Comparison of ENCODE assay signal across 8 cellular contexts in the genomic region with DNA sequence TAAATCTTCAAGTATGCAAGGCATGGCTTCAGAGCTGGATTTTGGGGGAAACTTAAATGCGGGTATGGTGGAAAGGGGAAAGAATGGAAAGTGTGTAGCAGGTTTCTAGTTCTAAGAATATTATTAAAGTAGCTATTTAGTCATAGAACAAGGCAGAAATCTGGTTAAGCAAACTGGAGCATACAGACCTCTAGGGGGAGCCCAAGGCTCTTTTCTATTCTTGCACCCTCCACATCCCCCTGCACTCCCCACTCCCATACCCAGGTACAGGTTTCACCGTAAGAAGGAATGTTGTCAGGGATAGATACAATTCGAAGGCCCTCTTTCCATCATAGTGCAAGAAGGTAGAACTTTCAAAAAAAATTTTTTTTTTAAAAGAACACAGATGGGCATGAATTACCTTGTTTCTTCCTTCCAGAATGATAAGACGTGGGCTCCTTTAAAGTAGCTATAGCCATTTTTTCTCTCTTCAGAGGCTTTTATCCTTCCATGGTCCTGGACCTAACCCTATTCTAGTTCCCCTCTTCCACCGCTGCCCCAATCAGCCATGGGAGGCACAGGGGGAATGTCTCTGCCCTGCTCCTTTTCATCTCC. TPM values are rescaled to one million over a fixed set of nuclear protein-coding genes. Genes with fewer than 3 reads are reported as not detected.
A peak's percentile ranks its signal among the peaks of the same experiment; 100 is the strongest.
DNase-seq lines count a peak whose midpoint lies in the region; ATAC-seq and TF ChIP-seq lines count a peak whose summit lies in the region.

No MANE protein-coding gene starts in this region.

- H3K4me3 ChIP-seq in mammary epithelial cell (replicated peaks in 1 of 3; ENCODE audit: insufficient read depth in 1 of 3, low read depth in 2 of 3, low read length in 3 of 3) (no peak overlapping the region), gastrocnemius medialis (no peak overlapping the region)

- POLR2A ChIA-PET in CD4-positive, alpha-beta T cell (lab: Charles Lee) = no interaction called here

- H3K27me3 ChIP-seq in mammary epithelial cell (ENCODE audit: insufficient read depth, low read length) (no peaks in the 10 kb centered on the region), gastrocnemius medialis (no peaks in the 10 kb centered on the region)
- peaks cover 19% of the 10 kb centered on the region for H3K27me3 ChIP-seq in CD4-positive, alpha-beta T cell (ENCODE audit: control insufficient read depth, insufficient read depth, low read length)

- dilution Hi-C loops in mammary epithelial cell (cut with HindIII; ENCODE audit: low sequenced_read_pairs) = no loop called here

- H3K36me3 Mint-ChIP-seq in mesothelial cell of epicardium = no peaks in the 10 kb centered on the region
- H3K36me3 Mint-ChIP-seq in CD4-positive, alpha-beta T cell (ENCODE audit: low read depth) = no peaks in the 10 kb centered on the region

- in situ Hi-C loops in mammary epithelial cell (cut with MboI; ENCODE audit: low sequenced_read_pairs in 2 of 2) (loop anchor here (10.0 to 25.0 kb wide), 3 partner anchors 135 to 527 kb away; no protein-coding TSS in a partner anchor), gastrocnemius medialis (cut with MboI; ENCODE audit: low sequenced_read_pairs in 4 of 4) (no loop called here)

- no peaks in the 10 kb centered on the region for H3K9me3 ChIP-seq in mammary epithelial cell (replicated peaks; ENCODE audit: insufficient read depth, low read length)
- no peaks in the 10 kb centered on the region for H3K9me3 ChIP-seq in gastrocnemius medialis
- no peaks in the 10 kb centered on the region for H3K9me3 ChIP-seq in CD4-positive, alpha-beta T cell (ENCODE audit: control insufficient read depth, low read length)

- intact Hi-C loops in mammary epithelial cell (cut with micrococcal nuclease) = loop anchor here (1.0 to 5.0 kb wide), 5 partner anchors 129 to 608 kb away; no protein-coding TSS in a partner anchor
- intact Hi-C loops in gastrocnemius medialis (cut with DNase I; ENCODE audit: low total_unique reads) = loop anchor here (5.0 kb wide), 1 partner anchor 262 kb away; no protein-coding TSS in a partner anchor
- intact Hi-C loops in CD4-positive, alpha-beta T cell (cut with DNase I, micrococcal nuclease) = no loop called here

- CTCF ChIA-PET in mammary epithelial cell (lab: Charles Lee; ENCODE audit: low non-redundant PET) = interaction anchor here (0.5 to 1.4 kb wide), 6 partner anchors 20 to 188 kb away, joined by 3 to 39 read pairs (median 4); no protein-coding TSS in a partner anchor
- CTCF ChIA-PET in CD4-positive, alpha-beta T cell (lab: Charles Lee) = interaction anchor here (0.6 kb wide), 1 partner anchor 296 kb away, joined by 3 read pairs; no protein-coding TSS in a partner anchor

- H3K4me1 ChIP-seq in mammary epithelial cell (ENCODE audit: insufficient read depth, low read length) (no peaks in the 10 kb centered on the region), gastrocnemius medialis (no peaks in the 10 kb centered on the region)

- TF ChIP-seq CTCF in mammary epithelial cell (conservative IDR thresholded peaks at IDR 0.05 in 1 of 2, IDR thresholded peaks at IDR 0.05 in 1 of 2; ENCODE audit: extremely low read depth in 1 of 2, insufficient read depth in 1 of 2, low read depth in 1 of 2, low read length in 2 of 2) (peak; percentile 59 to 82), mesothelial cell of epicardium (IDR thresholded peaks at IDR 0.05; ENCODE audit: unreplicated experiment) (peak; percentile 22), gastrocnemius medialis (IDR thresholded peaks at IDR 0.05 in 4 of 5, conservative IDR thresholded peaks at IDR 0.05 in 1 of 5) (peak in 2 of 5 experiments; percentile 33 to 46)
- no peak for TF ChIP-seq CTCF in CD4-positive, alpha-beta T cell (IDR thresholded peaks at IDR 0.05)

- H3K27ac ChIP-seq in mammary epithelial cell (ENCODE audit: insufficient read depth, low read depth, low read length) (no peak overlapping the region), gastrocnemius medialis (no peak overlapping the region)
- no peak overlapping the region for H3K27ac ChIP-seq in CD4-positive, alpha-beta T cell (ENCODE audit: low read depth, low read length)

- H3K79me2 ChIP-seq in mammary epithelial cell (ENCODE audit: insufficient read depth, low read length) = no peaks in the 10 kb centered on the region

- peaks cover 5% of the 10 kb centered on the region for H3K4me1 Mint-ChIP-seq in mesothelial cell of epicardium
- no peaks in the 10 kb centered on the region for H3K4me1 Mint-ChIP-seq in CD4-positive, alpha-beta T cell (ENCODE audit: low read depth)

- H3K4me3 Mint-ChIP-seq in mesothelial cell of epicardium = no peak overlapping the region
- no peak overlapping the region for H3K4me3 Mint-ChIP-seq in CD4-positive, alpha-beta T cell

- H3K9me3 Mint-ChIP-seq in mesothelial cell of epicardium = no peaks in the 10 kb centered on the region
- no peaks in the 10 kb centered on the region for H3K9me3 Mint-ChIP-seq in CD4-positive, alpha-beta T cell

- ATAC-seq in GM18858 (IDR thresholded peaks at IDR 0.05; ENCODE audit: unreplicated experiment) (peak; percentile 62), HG03108 (IDR thresholded peaks at IDR 0.05; ENCODE audit: unreplicated experiment) (peak; percentile 69), gastrocnemius medialis (no peak)
- no peak for ATAC-seq in CD4-positive, alpha-beta T cell (ENCODE audit: poor library complexity)

- no peaks in the 10 kb centered on the region for H3K36me3 ChIP-seq in mammary epithelial cell (ENCODE audit: insufficient read depth, low read length)
- no peaks in the 10 kb centered on the region for H3K36me3 ChIP-seq in gastrocnemius medialis

- H3K27ac Mint-ChIP-seq in mesothelial cell of epicardium = no peak overlapping the region
- no peak overlapping the region for H3K27ac Mint-ChIP-seq in CD4-positive, alpha-beta T cell

- H4K20me1 ChIP-seq in mammary epithelial cell (ENCODE audit: insufficient read depth, low read length) = no peaks in the 10 kb centered on the region

- H3K9ac ChIP-seq in mammary epithelial cell (ENCODE audit: insufficient read depth, low read length) = no peak overlapping the region

- no TSS peak for BruUV-seq in mammary epithelial cell (replicated peaks; lab: Mats Ljungman, UMichigan)

- H3K27me3 Mint-ChIP-seq in mesothelial cell of epicardium (ENCODE audit: low read depth) = peaks cover 1% of the 10 kb centered on the region
- H3K27me3 Mint-ChIP-seq in CD4-positive, alpha-beta T cell = peaks cover 25% of the 10 kb centered on the region

- no peak overlapping the region for H3K4me2 ChIP-seq in mammary epithelial cell (ENCODE audit: insufficient read depth, low read depth, low read length)

- H2AFZ ChIP-seq in mammary epithelial cell (ENCODE audit: low read depth, low read length) = no peak overlapping the region

- DNase-seq in CD1c-positive myeloid dendritic cell (ENCODE audit: extremely low spot score) = peak; percentile 7
- peak; percentile 54 for DNase-seq in NCI-H345 (lab: John Stamatoyannopoulos, UW)
- DNase-seq in mammary epithelial cell = peak; percentile 21
- no peak for DNase-seq in mesothelial cell of epicardium (ENCODE audit: low spot score in 2 of 2, unreplicated experiment in 2 of 2)
- DNase-seq in gastrocnemius medialis = no peak
- no peak for DNase-seq in CD4-positive, alpha-beta T cell

- TF ChIP-seq POLR2A in gastrocnemius medialis (IDR thresholded peaks at IDR 0.05) = no peak

- WGBS in mammary epithelial cell (ENCODE audit: low coverage, missing lambda C conversion rate) = 46% methylated on average over 5 of the region's 5 CpGs

RNA-seq across cellular contexts. Expression of a gene that starts 41.5 kb away (rescaled TPM):
- total RNA-seq in mammary epithelial cell (10 to 100 TPM; 44.1 to 80.5 TPM), mesothelial cell of epicardium (39.0 to 39.9 TPM (median 39.2 TPM) in 3 replicates), gastrocnemius medialis (10 to 100 TPM; 55.9 to 98.8 (median 73.0) TPM)
- 46.2 TPM for polyA plus RNA-seq in mammary epithelial cell
- 22.0 TPM for polyA minus RNA-seq in mammary epithelial cell
- total RNA-seq in CD4-positive, alpha-beta T cell = 1 to 10 TPM; 2.7 to 3.5 TPM

Comparison
In these comparisons a context has a peak if more than half of its experiments do, and no peak if none do; other contexts are left out.
1. DNase-seq: peak in CD1c-positive myeloid dendritic cell (single experiment), NCI-H345 (single experiment) and mammary epithelial cell (single experiment); none in mesothelial cell of epicardium (0 of 2), gastrocnemius medialis (0 of 2) and CD4-positive, alpha-beta T cell (0 of 10).
2. ATAC-seq: peak in GM18858 (single experiment) and HG03108 (single experiment); none in gastrocnemius medialis (0 of 2) and CD4-positive, alpha-beta T cell (single experiment).
3. in situ Hi-C loops: an anchor here in mammary epithelial cell (10.0 to 25.0 kb wide); none called in gastrocnemius medialis.
4. intact Hi-C loops: an anchor here in mammary epithelial cell (1.0 to 5.0 kb wide) and gastrocnemius medialis (5.0 kb wide); none called in CD4-positive, alpha-beta T cell.